In the genomic region with DNA sequence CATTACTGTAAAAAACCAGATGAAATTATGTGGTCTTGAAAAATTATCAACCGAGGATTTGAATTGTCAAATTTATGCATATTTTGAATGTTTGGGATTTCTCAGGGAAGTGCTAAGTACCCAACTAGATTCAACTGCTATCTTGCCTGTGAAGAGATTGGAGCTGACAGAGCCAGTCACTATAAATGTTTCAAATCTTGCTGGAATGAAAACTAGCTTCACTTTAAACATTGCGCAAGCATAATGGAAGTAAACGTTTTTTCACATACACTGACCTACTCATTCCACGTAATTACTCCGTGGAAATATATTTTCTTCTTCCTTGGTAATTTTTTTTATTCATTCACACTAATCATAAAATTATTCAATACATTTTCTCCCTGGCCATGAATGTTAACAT, we compare ENCODE assay signal across 1 cellular context.
A peak's percentile ranks its signal among the peaks of the same experiment; 100 is the strongest.
TF ChIP-seq lines count a peak whose summit lies in the region.

No MANE protein-coding gene starts in this region.

TF ChIP-seq in HepG2, 621 proteins besides CTCF, POLR2A, EP300 and RAD21:
- TF ChIP-seq SOX5 (CRISPR knock-in tag; IDR thresholded peaks at IDR 0.05; ENCODE audit: borderline replicate concordance) (no peak), CEBPB (IDR thresholded peaks at IDR 0.05; ENCODE audit: borderline replicate concordance, low read depth, low read length) (peak; percentile 93), CEBPG (CRISPR knock-in tag; IDR thresholded peaks at IDR 0.05) (peak; percentile 82), GATAD2A (CRISPR knock-in tag; IDR thresholded peaks at IDR 0.05) (0 out of 2 replicates have a peak, but pooled peaks have one; percentile 28), ADNP (CRISPR knock-in tag; IDR thresholded peaks at IDR 0.05) (no peak), ZNF333 (CRISPR knock-in tag; IDR thresholded peaks at IDR 0.05; ENCODE audit: borderline replicate concordance) (no peak)
